In genomic region chr4:101790521-101791188, GRCh38 we compare ENCODE assay signal across 8 cellular contexts. TPM values are rescaled to one million over a fixed set of nuclear protein-coding genes. Genes with fewer than 3 reads are reported as not detected.
A peak's percentile ranks its signal among the peaks of the same experiment; 100 is the strongest.
DNase-seq lines count a peak whose midpoint lies in the region; ATAC-seq and TF ChIP-seq lines count a peak whose summit lies in the region.

Gene BANK1 (plus strand): TSS chr4:101790730. CDS start chr4:101790881, 151 bp downstream.

- H3K4me3 ChIP-seq in uterus, result peak within 1 kb of the TSS; percentile 15 to 42

- no peak within 1 kb of the TSS for H3K27ac ChIP-seq in uterus

- no peaks in the 10 kb centered on the region for H3K36me3 Mint-ChIP-seq in activated T-helper 17 cell treated with anti-CD3 and anti-CD28 coated beads, Interleukin-2, amount 50 U/mL, for 72 hours (ENCODE audit: low read depth)
- H3K36me3 Mint-ChIP-seq in natural killer cell treated with Interleukin-12 subunit alpha and Interleukin-12 subunit beta and Interleukin-15 and Interleukin-18, amount 100 ng/mL, for 72 hours, result no peaks in the 10 kb centered on the region

- no peak for TF ChIP-seq POLR2A in uterus (IDR thresholded peaks at IDR 0.05)

- TF ChIP-seq CTCF in uterus (IDR thresholded peaks at IDR 0.05), result no peak

- peak within 1 kb of the TSS; percentile 55 for H3K27ac Mint-ChIP-seq in activated T-helper 17 cell treated with anti-CD3 and anti-CD28 coated beads, Interleukin-2, amount 50 U/mL, for 72 hours
- H3K27ac Mint-ChIP-seq in natural killer cell treated with Interleukin-12 subunit alpha and Interleukin-12 subunit beta and Interleukin-15 and Interleukin-18, amount 100 ng/mL, for 72 hours, result peak within 1 kb of the TSS; percentile 61 to 69

- no peaks in the 10 kb centered on the region for H3K9me3 Mint-ChIP-seq in activated T-helper 17 cell treated with anti-CD3 and anti-CD28 coated beads, Interleukin-2, amount 50 U/mL, for 72 hours
- H3K9me3 Mint-ChIP-seq in natural killer cell treated with Interleukin-12 subunit alpha and Interleukin-12 subunit beta and Interleukin-15 and Interleukin-18, amount 100 ng/mL, for 72 hours, result peaks cover 4% of the 10 kb centered on the region

- no peaks in the 10 kb centered on the region for H3K36me3 ChIP-seq in uterus

- peak; percentile 100 for ATAC-seq in HG02973 (IDR thresholded peaks at IDR 0.05; ENCODE audit: unreplicated experiment)
- peak; percentile 88 for ATAC-seq in activated T-helper 17 cell treated with anti-CD3 and anti-CD28 coated beads, Interleukin-2, amount 50 U/mL, for 72 hours (replicated peaks)
- peak; percentile 98 to 99 for ATAC-seq in natural killer cell treated with Interleukin-12 subunit alpha and Interleukin-12 subunit beta and Interleukin-15 and Interleukin-18, amount 100 ng/mL, for 72 hours

- intact Hi-C loops in uterus (cut with DNase I; ENCODE audit: low total_unique reads), result no loop called here

- peak within 1 kb of the TSS; percentile 80 for H3K4me3 Mint-ChIP-seq in activated T-helper 17 cell treated with anti-CD3 and anti-CD28 coated beads, Interleukin-2, amount 50 U/mL, for 72 hours
- H3K4me3 Mint-ChIP-seq in natural killer cell treated with Interleukin-12 subunit alpha and Interleukin-12 subunit beta and Interleukin-15 and Interleukin-18, amount 100 ng/mL, for 72 hours, result peak within 1 kb of the TSS; percentile 82

- H3K9me3 ChIP-seq in uterus, result no peaks in the 10 kb centered on the region

- H3K4me1 Mint-ChIP-seq in activated T-helper 17 cell treated with anti-CD3 and anti-CD28 coated beads, Interleukin-2, amount 50 U/mL, for 72 hours, result peaks cover 9% of the 10 kb centered on the region
- peaks cover 9 to 14% of the 10 kb centered on the region in 2 donors for H3K4me1 Mint-ChIP-seq in natural killer cell treated with Interleukin-12 subunit alpha and Interleukin-12 subunit beta and Interleukin-15 and Interleukin-18, amount 100 ng/mL, for 72 hours (ENCODE audit: low read depth in 2 of 2)

- no peaks in the 10 kb centered on the region for H3K4me1 ChIP-seq in uterus

- DNase-seq in stimulated activated CD4-positive, alpha-beta T cell treated with anti-CD3 and anti-CD28 coated beads, Interleukin-12 subunit alpha, Interleukin-12 subunit beta, amount 100 ng/mL, for 4 hours, result peak; percentile 4
- DNase-seq in stimulated activated CD4-positive, alpha-beta T cell treated with anti-CD3 and anti-CD28 coated beads, Interleukin-4, amount 100 ng/mL, for 24 hours, result no peak
- DNase-seq in NCI-H2227 treated with DMSO at 0.1 percent for 48 hours (lab: John Stamatoyannopoulos, UW) (peak; percentile 41), foreskin melanocyte (peak; percentile 12), uterus (no peak)
- DNase-seq in natural killer cell treated with Interleukin-12 subunit alpha and Interleukin-12 subunit beta and Interleukin-15 and Interleukin-18, amount 100 ng/mL, for 72 hours (ENCODE audit: low spot score), result peak; percentile 71

- peaks cover 39% of the 10 kb centered on the region for H3K27me3 Mint-ChIP-seq in activated T-helper 17 cell treated with anti-CD3 and anti-CD28 coated beads, Interleukin-2, amount 50 U/mL, for 72 hours
- H3K27me3 Mint-ChIP-seq in natural killer cell treated with Interleukin-12 subunit alpha and Interleukin-12 subunit beta and Interleukin-15 and Interleukin-18, amount 100 ng/mL, for 72 hours, result peaks cover 5 to 25% of the 10 kb centered on the region in 2 donors

- peaks cover 0 to 4% of the 10 kb centered on the region in 2 donors for H3K27me3 ChIP-seq in uterus

RNA-seq across cellular contexts. Expression of gene BANK1, which starts in this region (rescaled TPM):
- under 1 TPM; 0.17 to 0.50 TPM for total RNA-seq in activated T-helper 17 cell treated with anti-CD3 and anti-CD28 coated beads, Interleukin-2, amount 50 U/mL, for 72 hours
- total RNA-seq in natural killer cell treated with Interleukin-12 subunit alpha and Interleukin-12 subunit beta and Interleukin-15 and Interleukin-18, amount 100 ng/mL, for 72 hours, result 1 to 10 TPM; 1.6 to 1.7 TPM
- 1 to 10 TPM in 1 of 4 donors, under 1 TPM in 2, not detected in 1; 0.49 to 3.1 (median 0.59) TPM for total RNA-seq in uterus

Comparison
In these comparisons a context has a peak if more than half of its experiments do, and no peak if none do; other contexts are left out.
1. DNase-seq: peak in stimulated activated CD4-positive, alpha-beta T cell treated with anti-CD3 and anti-CD28 coated beads, Interleukin-12 subunit alpha, Interleukin-12 subunit beta, amount 100 ng/mL, for 4 hours (single experiment), NCI-H2227 treated with DMSO at 0.1 percent for 48 hours (single experiment), foreskin melanocyte (single experiment) and natural killer cell treated with Interleukin-12 subunit alpha and Interleukin-12 subunit beta and Interleukin-15 and Interleukin-18, amount 100 ng/mL, for 72 hours (single experiment); none in stimulated activated CD4-positive, alpha-beta T cell treated with anti-CD3 and anti-CD28 coated beads, Interleukin-4, amount 100 ng/mL, for 24 hours (single experiment) and uterus (0 of 2).
2. Peak in ATAC-seq in activated T-helper 17 cell treated with anti-CD3 and anti-CD28 coated beads, Interleukin-2, amount 50 U/mL, for 72 hours; RNA of the gene not detected or under 1 TPM.
3. Peak in every context shown above with its lines, with median percentiles within 50 percentile points of each other: ATAC-seq.